Comparison of ENCODE assay signal across 20 cellular contexts in genomic region chr13:50951366-50951765, GRCh38.
A peak's percentile ranks its signal among the peaks of the same experiment; 100 is the strongest.
DNase-seq lines count a peak whose midpoint lies in the region; ATAC-seq and TF ChIP-seq lines count a peak whose summit lies in the region.
"Had no signal": no experiment of that assay in that cellular context is flagged by ENCODE, and none has a peak within 500 bp of the region (broad histone marks: within the 10 kb centered on the region; RNA-seq: fewer than 3 reads in every experiment).

No MANE protein-coding gene starts in this region.

- TF ChIP-seq CTCF in AG10803 (conservative IDR thresholded peaks at IDR 0.05; ENCODE audit: low read length), result no peak

- DNase-seq in AG10803 (ENCODE audit: low read depth), result peak; percentile 73
- peak; percentile 52 for DNase-seq in NCI-H446 treated with DMSO at 0.1 percent for 48 hours (lab: John Stamatoyannopoulos, UW)
- peak; percentile 34 for DNase-seq in fibroblast of gingiva (ENCODE audit: low read depth)
- peak; percentile 40 for DNase-seq in pons (ENCODE audit: low spot score)
- DNase-seq in HK-2 (ENCODE audit: unreplicated experiment), result no peak
- DNase-seq: CD8-positive, alpha-beta memory T cell; DND-41; GF-D8; Karpas-422; MM.1S; NCI-H1417; NCI-H1930; NCI-H526; NK-92 treated with Interleukin-12 subunit alpha and Interleukin-12 subunit beta, amount 100 ng/mL, for 24 hours; OCI-M1; SJCRH30 had no signal

- ATAC-seq in GM21528 (IDR thresholded peaks at IDR 0.05; ENCODE audit: low FRiP score, unreplicated experiment) (no peak), HG02763 (IDR thresholded peaks at IDR 0.05; ENCODE audit: unreplicated experiment) (no peak), HG03469 (IDR thresholded peaks at IDR 0.05; ENCODE audit: unreplicated experiment) (no peak)

- no peak overlapping the region for H3K4me3 ChIP-seq in AG10803 (ENCODE audit: low read length)
- H3K4me3 ChIP-seq: BLaER1, SJCRH30 had no signal
